In genomic region chr2:128903637-128904036, GRCh38 we compare ENCODE assay signal across 7 cellular contexts.
"Had no signal": no experiment of that assay in that cellular context is flagged by ENCODE, and none has a peak within 500 bp of the region (broad histone marks: within the 10 kb centered on the region; RNA-seq: fewer than 3 reads in every experiment).

No MANE protein-coding gene starts in this region.

- H3K4me3 Mint-ChIP-seq: HFFc6 had no signal

- H3K9me3 ChIP-seq: HAP-1 had no signal

- H3K27ac Mint-ChIP-seq: HFFc6 had no signal

- H3K36me3 ChIP-seq: HAP-1 had no signal

- DNase-seq: GM23248, GOT3, H7, HFFc6, IMR-90 had no signal

- H3K4me3 ChIP-seq: GM23248, HAP-1, K562 had no signal

- H3K9ac ChIP-seq: GM23248 had no signal

- H2AFZ ChIP-seq: GM23248 had no signal

- H3K27ac ChIP-seq: GM23248 had no signal

- H3K4me1 ChIP-seq: HAP-1 had no signal
